ENCODE assay signal across 8 cellular contexts in genomic region chr1:51518730-51519047, GRCh38. TPM values are rescaled to one million over a fixed set of nuclear protein-coding genes. Genes with fewer than 3 reads are reported as not detected.
DNase-seq lines count a peak whose midpoint lies in the region; ATAC-seq and TF ChIP-seq lines count a peak whose summit lies in the region.

No MANE protein-coding gene starts in this region.

- peak overlapping the region; percentile 91 to 97 (median 95) for H3K9ac ChIP-seq in subcutaneous abdominal adipose tissue (ENCODE audit: low read length in 5 of 5)

- TF ChIP-seq CTCF in C4-2B (conservative IDR thresholded peaks at IDR 0.05) (no peak), WI38 (IDR thresholded peaks at IDR 0.05; ENCODE audit: low read depth, low read length) (no peak)

- intact Hi-C loops in dendritic cell treated with granulocyte-macrophage colony-stimulating factor and Interleukin-4, amounts not matched to agents 40 ng/mL and 50 ng/mL, for 4 days (cut with micrococcal nuclease): loop anchor here (5.0 kb wide), 1 partner anchor 46 kb away; no protein-coding TSS in a partner anchor

- H3K27me3 ChIP-seq in subcutaneous abdominal adipose tissue (ENCODE audit: control insufficient read depth in 5 of 5, insufficient read depth in 4 of 5, low read length in 5 of 5): no peaks in the 10 kb centered on the region

- H3K4me1 Mint-ChIP-seq in dendritic cell treated with granulocyte-macrophage colony-stimulating factor and Interleukin-4, amounts not matched to agents 40 ng/mL and 50 ng/mL, for 4 days (ENCODE audit: low read depth): peaks cover 28% of the 10 kb centered on the region

- H3K4me3 ChIP-seq in WI38 (ENCODE audit: low read depth, low read length) (peak overlapping the region; percentile 84), mesodermal cell (ENCODE audit: extremely low read depth, insufficient read depth, low read length, poor library complexity, severe bottlenecking) (peak overlapping the region; percentile 76), subcutaneous abdominal adipose tissue (ENCODE audit: low read depth in 1 of 5, low read length in 5 of 5) (peak overlapping the region; percentile 92 to 97 (median 94))

- H3K9me3 ChIP-seq in mesodermal cell (ENCODE audit: control insufficient read depth, low read length) (no peaks in the 10 kb centered on the region), subcutaneous abdominal adipose tissue (ENCODE audit: control insufficient read depth in 5 of 5, low read length in 5 of 5) (no peaks in the 10 kb centered on the region)

- peak overlapping the region; percentile 97 for H3K4me3 Mint-ChIP-seq in dendritic cell treated with granulocyte-macrophage colony-stimulating factor and Interleukin-4, amounts not matched to agents 40 ng/mL and 50 ng/mL, for 4 days

- H3K27ac Mint-ChIP-seq in dendritic cell treated with granulocyte-macrophage colony-stimulating factor and Interleukin-4, amounts not matched to agents 40 ng/mL and 50 ng/mL, for 4 days: peak overlapping the region; percentile 97

- peak; percentile 42 for ATAC-seq in GM19395 (IDR thresholded peaks at IDR 0.05; ENCODE audit: unreplicated experiment)
- peak; percentile 16 for ATAC-seq in HG03378 (IDR thresholded peaks at IDR 0.05; ENCODE audit: unreplicated experiment)

- peaks cover 16% of the 10 kb centered on the region for H3K36me3 Mint-ChIP-seq in dendritic cell treated with granulocyte-macrophage colony-stimulating factor and Interleukin-4, amounts not matched to agents 40 ng/mL and 50 ng/mL, for 4 days (ENCODE audit: low read depth)

- 0 to 1% methylated on average over 35 to 39 of the region's 46 CpGs for WGBS in mesodermal cell (ENCODE audit: insufficient coverage in 2 of 2), 2 experiments

- DNase-seq in KBM-7: no peak

- H3K27me3 Mint-ChIP-seq in dendritic cell treated with granulocyte-macrophage colony-stimulating factor and Interleukin-4, amounts not matched to agents 40 ng/mL and 50 ng/mL, for 4 days: no peaks in the 10 kb centered on the region

- H3K36me3 ChIP-seq in mesodermal cell (ENCODE audit: control insufficient read depth, insufficient read depth, low read length) (no peaks in the 10 kb centered on the region), subcutaneous abdominal adipose tissue (ENCODE audit: control insufficient read depth in 5 of 5, insufficient read depth in 5 of 5, low read length in 5 of 5) (no peaks in the 10 kb centered on the region)

- in situ Hi-C loops in KBM-7 (cut with MboI; ENCODE audit: low pct_unique_long_range_greater_than_20kb, low sequenced_read_pairs): no loop called here

- H3K4me1 ChIP-seq in mesodermal cell (ENCODE audit: control insufficient read depth, insufficient read depth, low read length, poor library complexity, severe bottlenecking): peaks cover 13% of the 10 kb centered on the region
- H3K4me1 ChIP-seq in subcutaneous abdominal adipose tissue (ENCODE audit: control insufficient read depth in 5 of 5, insufficient read depth in 5 of 5, low read length in 5 of 5): peaks cover 0 to 48% (median 46%) of the 10 kb centered on the region in 5 donors

- no peaks in the 10 kb centered on the region for H3K9me3 Mint-ChIP-seq in dendritic cell treated with granulocyte-macrophage colony-stimulating factor and Interleukin-4, amounts not matched to agents 40 ng/mL and 50 ng/mL, for 4 days

- peak overlapping the region; percentile 88 for H3K27ac ChIP-seq in C4-2B
- H3K27ac ChIP-seq in mesodermal cell (ENCODE audit: low read depth, low read length, severe bottlenecking): peak overlapping the region; percentile 73
- peak overlapping the region; percentile 87 for H3K27ac ChIP-seq in subcutaneous abdominal adipose tissue (ENCODE audit: low read depth, low read length)

RNA-seq across cellular contexts. Expression of gene EPS15, which starts 0.4 kb away (rescaled TPM):
- 42.7 TPM for polyA plus RNA-seq in mesodermal cell (2013, experiment 1 of 2)
- polyA plus RNA-seq in mesodermal cell (2013, experiment 2 of 2): 42.2 TPM
